19 cellular contexts compared by ENCODE assay signal in genomic region chr14:106622200-106622745, GRCh38.
DNase-seq lines count a peak whose midpoint lies in the region; ATAC-seq and TF ChIP-seq lines count a peak whose summit lies in the region.
"Had no signal": no experiment of that assay in that cellular context is flagged by ENCODE, and none has a peak within 500 bp of the region (broad histone marks: within the 10 kb centered on the region; RNA-seq: fewer than 3 reads in every experiment).

No MANE protein-coding gene starts in this region.

- H3K9me3 Mint-ChIP-seq in activated T-cell treated with anti-CD3 and anti-CD28 coated beads, Interleukin-2, amount 50 U/mL, for 24 hours, result no peaks in the 10 kb centered on the region
- no peaks in the 10 kb centered on the region for H3K9me3 Mint-ChIP-seq in activated T-helper 17 cell treated with anti-CD3 and anti-CD28 coated beads, Interleukin-2, amount 50 U/mL, for 72 hours
- H3K9me3 Mint-ChIP-seq: memory B cell; naive thymus-derived CD8-positive, alpha-beta T cell; stimulated activated naive CD8-positive, alpha-beta T cell treated with anti-CD3 and anti-CD28 coated beads, Interleukin-15, Interleukin-2, amounts not matched to agents 100 ng/mL and 50 ng/mL, for 24 hours had no signal

- no peaks in the 10 kb centered on the region for H3K9me2 ChIP-seq in Loucy (replicated peaks; ENCODE audit: low read depth, low read length)

- H3K27me3 ChIP-seq in Loucy (ENCODE audit: insufficient read depth, low read length, poor library complexity, severe bottlenecking), result no peaks in the 10 kb centered on the region
- H3K27me3 ChIP-seq in heart left ventricle, result peaks cover 0 to 37% (median 0%) of the 10 kb centered on the region in 9 donors
- H3K27me3 ChIP-seq: hepatocyte had no signal

- peaks cover 72% of the 10 kb centered on the region for H3K4me1 ChIP-seq in Loucy (ENCODE audit: insufficient read depth, low read length, poor library complexity, severe bottlenecking)
- H3K4me1 ChIP-seq in heart left ventricle, result no peaks in the 10 kb centered on the region

- H3K4me3 ChIP-seq in Loucy (ENCODE audit: low read length, poor library complexity, severe bottlenecking) (peak overlapping the region; percentile 54), heart left ventricle (no peak overlapping the region)
- H3K4me3 ChIP-seq: hepatocyte had no signal

- no peak overlapping the region for H3K27ac ChIP-seq in heart left ventricle
- H3K27ac ChIP-seq: hepatocyte had no signal

- peak; percentile 35 for ATAC-seq in activated T-helper 17 cell treated with anti-CD3 and anti-CD28 coated beads, Interleukin-2, amount 50 U/mL, for 72 hours (replicated peaks)
- ATAC-seq in heart left ventricle, result no peak
- ATAC-seq: HCT116, SK-N-SH treated with all-trans-retinoic acid at 6 μM for 48 hours had no signal

- H3K4me2 ChIP-seq in Loucy (ENCODE audit: low read depth, low read length, poor library complexity, severe bottlenecking), result peak overlapping the region; percentile 72
- H3K4me2 ChIP-seq: hepatocyte had no signal

- no peak for TF ChIP-seq CTCF in Loucy (conservative IDR thresholded peaks at IDR 0.05; ENCODE audit: low read length)
- no peak for TF ChIP-seq CTCF in heart left ventricle (IDR thresholded peaks at IDR 0.05)

- H3K9ac ChIP-seq in Loucy (ENCODE audit: low read depth, low read length, poor library complexity, severe bottlenecking), result peak overlapping the region; percentile 57

- H3K79me2 ChIP-seq in Loucy (ENCODE audit: insufficient read depth, low read length), result no peaks in the 10 kb centered on the region
- H3K79me2 ChIP-seq: hepatocyte had no signal

- 52 to 73% (median 57%) methylated on average over 12 of the region's 12 CpGs for WGBS in heart left ventricle, 4 donors

- 0 out of 2 replicates have a peak, but pooled peaks cover 3% of the 10 kb centered on the region for H3K9me3 ChIP-seq in Loucy (ENCODE audit: insufficient read depth, low read depth, low read length)
- no peaks in the 10 kb centered on the region for H3K9me3 ChIP-seq in heart left ventricle

- H3K4me3 Mint-ChIP-seq in activated T-cell treated with anti-CD3 and anti-CD28 coated beads, Interleukin-2, amount 50 U/mL, for 24 hours, result no peak overlapping the region
- H3K4me3 Mint-ChIP-seq in activated T-helper 17 cell treated with anti-CD3 and anti-CD28 coated beads, Interleukin-2, amount 50 U/mL, for 72 hours, result peak overlapping the region; percentile 20
- H3K4me3 Mint-ChIP-seq: memory B cell; stimulated activated naive CD8-positive, alpha-beta T cell treated with anti-CD3 and anti-CD28 coated beads, Interleukin-15, Interleukin-2, amounts not matched to agents 100 ng/mL and 50 ng/mL, for 24 hours had no signal

- TF ChIP-seq POLR2A in heart left ventricle (IDR thresholded peaks at IDR 0.05), result no peak

- H3K36me3 Mint-ChIP-seq in activated T-cell treated with anti-CD3 and anti-CD28 coated beads, Interleukin-2, amount 50 U/mL, for 24 hours (ENCODE audit: low read depth), result no peaks in the 10 kb centered on the region
- H3K36me3 Mint-ChIP-seq in activated T-helper 17 cell treated with anti-CD3 and anti-CD28 coated beads, Interleukin-2, amount 50 U/mL, for 72 hours (ENCODE audit: low read depth), result no peaks in the 10 kb centered on the region
- H3K36me3 Mint-ChIP-seq: memory B cell; naive thymus-derived CD8-positive, alpha-beta T cell had no signal

- intact Hi-C loops in heart left ventricle (cut with DNase I), result no loop called here

- DNase-seq in activated T-cell treated with anti-CD3 and anti-CD28 coated beads, Interleukin-2, amount 50 U/mL, for 1 hour, result peak; percentile 36
- DNase-seq in activated T-cell treated with anti-CD3 and anti-CD28 coated beads, Interleukin-2, amount 50 U/mL, for 24 hours, result no peak
- DNase-seq in stimulated activated CD8-positive, alpha-beta memory T cell treated with anti-CD3 and anti-CD28 coated beads, Interleukin-4, amount 100 ng/mL, for 48 hours, result peak; percentile 27
- DNase-seq in heart left ventricle (no peak), COR-L47 (lab: John Stamatoyannopoulos, UW) (no peak), DMS53 treated with DMSO at 0.1 percent for 48 hours (lab: John Stamatoyannopoulos, UW; ENCODE audit: unreplicated experiment) (no peak)
- DNase-seq: amygdala, kidney, NCI-H1417 treated with DMSO at 0.1 percent for 48 hours, NCI-H2171 treated with DMSO at 0.1 percent for 48 hours, NCI-H774 had no signal

- no peak overlapping the region for H3K27ac Mint-ChIP-seq in activated T-cell treated with anti-CD3 and anti-CD28 coated beads, Interleukin-2, amount 50 U/mL, for 24 hours
- no peak overlapping the region for H3K27ac Mint-ChIP-seq in activated T-helper 17 cell treated with anti-CD3 and anti-CD28 coated beads, Interleukin-2, amount 50 U/mL, for 72 hours
- H3K27ac Mint-ChIP-seq: memory B cell; naive thymus-derived CD8-positive, alpha-beta T cell; stimulated activated naive CD8-positive, alpha-beta T cell treated with anti-CD3 and anti-CD28 coated beads, Interleukin-15, Interleukin-2, amounts not matched to agents 100 ng/mL and 50 ng/mL, for 24 hours had no signal

- H3F3A ChIP-seq in Loucy (ENCODE audit: low read depth), result no peaks in the 10 kb centered on the region

- 0 out of 2 replicates have a peak overlapping the region, but pooled peaks have one; percentile 22 for H2AFZ ChIP-seq in Loucy (ENCODE audit: low read length)
- H2AFZ ChIP-seq: hepatocyte had no signal

- H3K36me3 ChIP-seq in Loucy (ENCODE audit: insufficient read depth, low read length), result no peaks in the 10 kb centered on the region
- no peaks in the 10 kb centered on the region for H3K36me3 ChIP-seq in heart left ventricle

- peaks cover 35% of the 10 kb centered on the region for H3K27me3 Mint-ChIP-seq in activated T-cell treated with anti-CD3 and anti-CD28 coated beads, Interleukin-2, amount 50 U/mL, for 24 hours
- H3K27me3 Mint-ChIP-seq in activated T-helper 17 cell treated with anti-CD3 and anti-CD28 coated beads, Interleukin-2, amount 50 U/mL, for 72 hours, result peaks cover 3% of the 10 kb centered on the region

- H4K20me1 ChIP-seq in Loucy (ENCODE audit: insufficient read depth, low read length, poor library complexity, severe bottlenecking), result no peaks in the 10 kb centered on the region

- peaks cover 23% of the 10 kb centered on the region for H3K4me1 Mint-ChIP-seq in activated T-cell treated with anti-CD3 and anti-CD28 coated beads, Interleukin-2, amount 50 U/mL, for 24 hours (ENCODE audit: low read depth)
- H3K4me1 Mint-ChIP-seq in activated T-helper 17 cell treated with anti-CD3 and anti-CD28 coated beads, Interleukin-2, amount 50 U/mL, for 72 hours, result no peaks in the 10 kb centered on the region

Comparison
In these comparisons a context has a peak if more than half of its experiments do, and no peak if none do; other contexts are left out.
1. DNase-seq: peak in activated T-cell treated with anti-CD3 and anti-CD28 coated beads, Interleukin-2, amount 50 U/mL, for 1 hour (single experiment) and stimulated activated CD8-positive, alpha-beta memory T cell treated with anti-CD3 and anti-CD28 coated beads, Interleukin-4, amount 100 ng/mL, for 48 hours (single experiment); none in activated T-cell treated with anti-CD3 and anti-CD28 coated beads, Interleukin-2, amount 50 U/mL, for 24 hours (single experiment), heart left ventricle (0 of 5), COR-L47 (single experiment) and DMS53 treated with DMSO at 0.1 percent for 48 hours (single experiment).